Comparison of ENCODE assay signal across 2 cellular contexts in genomic region chr20:18496042-18496441, GRCh38.
TF ChIP-seq lines count a peak whose summit lies in the region.

No MANE protein-coding gene starts in this region.

TF ChIP-seq in HEK293, 187 proteins besides CTCF, POLR2A, EP300 and RAD21:
- TF ChIP-seq ZNF521 (tag by site-specific recombination; IDR thresholded peaks at IDR 0.05) = no peak
- TF ChIP-seq ZBTB20 (tag by site-specific recombination; IDR thresholded peaks at IDR 0.05) = no peak
- no peak for TF ChIP-seq ZNF544 (tag by site-specific recombination; IDR thresholded peaks at IDR 0.05)
- TF ChIP-seq ZBTB17 (tag by site-specific recombination; IDR thresholded peaks at IDR 0.05) = peak; percentile 22; the same call in 1 of the 2 replicates
- TF ChIP-seq PRDM1 (tag by site-specific recombination; IDR thresholded peaks at IDR 0.05) = no peak
- TF ChIP-seq ZNF423 (tag by site-specific recombination; IDR thresholded peaks at IDR 0.05) = no peak
- TF ChIP-seq ZBTB6 (tag by site-specific recombination; IDR thresholded peaks at IDR 0.05) = peak; percentile 76; the same call in 1 of the 2 replicates
- TF ChIP-seq ZFHX2 (tag by site-specific recombination; conservative IDR thresholded peaks at IDR 0.05) = no peak
- TF ChIP-seq ZNF24 (tag by site-specific recombination; IDR thresholded peaks at IDR 0.05) = no peak

TF ChIP-seq in endothelial cell of umbilical vein, 7 proteins besides CTCF, POLR2A, EP300 and RAD21:
- TF ChIP-seq POLR2AphosphoS5 (IDR thresholded peaks at IDR 0.05; ENCODE audit: insufficient read depth, low read depth, low read length) (no peak), JUN (IDR thresholded peaks at IDR 0.05; ENCODE audit: borderline replicate concordance, insufficient read depth, insufficient read length, low read depth) (no peak), GATA2 (IDR thresholded peaks at IDR 0.05; ENCODE audit: insufficient read depth, insufficient read length, low read depth, low read length) (no peak), EZH2 (IDR thresholded peaks at IDR 0.05; ENCODE audit: borderline replicate concordance, low read depth, low read length, severe bottlenecking) (no peak), MYC (IDR thresholded peaks at IDR 0.05; ENCODE audit: low read depth, low read length) (no peak), FOS (IDR thresholded peaks at IDR 0.05; ENCODE audit: borderline replicate concordance, insufficient read depth, low read length) (no peak), MAX (IDR thresholded peaks at IDR 0.05; ENCODE audit: insufficient read depth, insufficient read length) (no peak)
